23 cellular contexts compared by ENCODE assay signal in genomic region chr13:47983070-47983469, GRCh38. TPM values are rescaled to one million over a fixed set of nuclear protein-coding genes. Genes with fewer than 3 reads are reported as not detected.
DNase-seq lines count a peak whose midpoint lies in the region; ATAC-seq and TF ChIP-seq lines count a peak whose summit lies in the region.
"Had no signal": no experiment of that assay in that cellular context is flagged by ENCODE, and none has a peak within 500 bp of the region (broad histone marks: within the 10 kb centered on the region; RNA-seq: fewer than 3 reads in every experiment).

No MANE protein-coding gene starts in this region.

- peak overlapping the region; percentile 58 for H3K4me3 ChIP-seq in OCI-LY3 (ENCODE audit: low read length)
- H3K4me3 ChIP-seq: BLaER1 had no signal

- DNase-seq in activated B cell treated with CpG ODN at 0.5 μM for 24 hours (no peak), nucleus accumbens (lab: John Stamatoyannopoulos, UW) (no peak)
- no peak for DNase-seq in activated T-helper 2 cell treated with anti-CD3 and anti-CD28 coated beads, Interferon-gamma antibody, Interleukin-2, Interleukin-4, amounts not matched to agents 10 μg/mL and 5 μg/mL and 100 μg/mL, durations not matched to agents 14 hours and 24 hours and 36 hours (ENCODE audit: low spot score)
- DNase-seq: 8988T; ACHN; BE2C; C1 segment of cervical spinal cord; CD4-positive, alpha-beta memory T cell; CD4-positive, CD25-positive, alpha-beta regulatory T cell; CD8-positive, alpha-beta memory T cell; COR-L47; DMS 273 treated with DMSO at 0.1 percent for 48 hours; DMS153; DMS53; DMS79; DND-41; EL; GDM1 had no signal

- peaks cover 59% of the 10 kb centered on the region for H3K36me3 Mint-ChIP-seq in activated B cell treated with CpG ODN at 0.5 μM for 24 hours (ENCODE audit: low read depth)
- H3K36me3 Mint-ChIP-seq in stimulated activated memory B cell treated with anti-CD40 and anti-IgM and Interleukin-4, amounts not matched to agents 10 μg/mL and 1 μg/mL and 100 μg/mL, for 72 hours: peaks cover 70% of the 10 kb centered on the region
- H3K36me3 Mint-ChIP-seq in activated T-helper 2 cell treated with anti-CD3 and anti-CD28 coated beads, Interferon-gamma antibody, Interleukin-2, Interleukin-4, amounts not matched to agents 10 μg/mL and 5 μg/mL and 100 μg/mL, durations not matched to agents 14 hours and 24 hours and 36 hours (ENCODE audit: low read depth): peaks cover 66% of the 10 kb centered on the region

- no peaks in the 10 kb centered on the region for H3K79me2 ChIP-seq in OCI-LY3 (ENCODE audit: low read length)

- H3K36me3 ChIP-seq in OCI-LY3 (replicated peaks; ENCODE audit: low read depth, low read length): peaks cover 36% of the 10 kb centered on the region

- no peaks in the 10 kb centered on the region for H3K27me3 Mint-ChIP-seq in activated B cell treated with CpG ODN at 0.5 μM for 24 hours
- H3K27me3 Mint-ChIP-seq in stimulated activated memory B cell treated with anti-CD40 and anti-IgM and Interleukin-4, amounts not matched to agents 10 μg/mL and 1 μg/mL and 100 μg/mL, for 72 hours: no peaks in the 10 kb centered on the region
- no peaks in the 10 kb centered on the region for H3K27me3 Mint-ChIP-seq in activated T-helper 2 cell treated with anti-CD3 and anti-CD28 coated beads, Interferon-gamma antibody, Interleukin-2, Interleukin-4, amounts not matched to agents 10 μg/mL and 5 μg/mL and 100 μg/mL, durations not matched to agents 14 hours and 24 hours and 36 hours (ENCODE audit: low read depth)
- H3K27me3 Mint-ChIP-seq: CD4-positive, alpha-beta memory T cell; CD4-positive, CD25-positive, alpha-beta regulatory T cell; CD8-positive, alpha-beta memory T cell had no signal

- H3K27me3 ChIP-seq in OCI-LY3 (ENCODE audit: low read depth, low read length): no peaks in the 10 kb centered on the region
- H3K27me3 ChIP-seq: BE2C, BLaER1 had no signal

- H3K9me3 ChIP-seq in OCI-LY3 (ENCODE audit: insufficient read depth, low read length): no peaks in the 10 kb centered on the region

- no peak overlapping the region for H2AFZ ChIP-seq in OCI-LY3 (ENCODE audit: low read depth, low read length)

- intact Hi-C loops in activated B cell treated with CpG ODN at 0.5 μM for 24 hours (cut with micrococcal nuclease): no loop called here
- intact Hi-C loops in activated T-helper 2 cell treated with anti-CD3 and anti-CD28 coated beads, Interferon-gamma antibody, Interleukin-2, Interleukin-4, amounts not matched to agents 10 μg/mL and 5 μg/mL and 100 μg/mL, durations not matched to agents 14 hours and 24 hours and 36 hours (cut with micrococcal nuclease): no loop called here

- H3K27ac ChIP-seq in OCI-LY3 (ENCODE audit: low read length): peak overlapping the region; percentile 75
- H3K27ac ChIP-seq: BLaER1 had no signal

- POLR2A ChIA-PET in activated B cell treated with CpG ODN at 0.5 μM for 24 hours (lab: Charles Lee): no interaction called here

- ATAC-seq in activated B cell treated with CpG ODN at 0.5 μM for 24 hours (ENCODE audit: low read depth) (no peak), HG03159 (IDR thresholded peaks at IDR 0.05; ENCODE audit: unreplicated experiment) (no peak)
- no peak for ATAC-seq in stimulated activated memory B cell treated with anti-CD40 and anti-IgM and Interleukin-4, amounts not matched to agents 10 μg/mL and 1 μg/mL and 100 μg/mL, for 72 hours

- peak overlapping the region; percentile 76 for H3K4me2 ChIP-seq in OCI-LY3 (ENCODE audit: low read length)
- H3K4me2 ChIP-seq: BLaER1 had no signal

- TF ChIP-seq CTCF in OCI-LY3 (IDR thresholded peaks at IDR 0.05; ENCODE audit: low read depth, low read length) (no peak), activated B cell treated with CpG ODN at 0.5 μM for 24 hours (IDR thresholded peaks at IDR 0.05) (no peak)

- H4K20me1 ChIP-seq in OCI-LY3 (ENCODE audit: insufficient read depth, low read length): no peaks in the 10 kb centered on the region
- H4K20me1 ChIP-seq: BLaER1 had no signal

- peaks cover 25% of the 10 kb centered on the region for H3K4me1 ChIP-seq in OCI-LY3 (ENCODE audit: low read length)
- H3K4me1 ChIP-seq: BE2C, BLaER1 had no signal

- H3K9me3 Mint-ChIP-seq in activated B cell treated with CpG ODN at 0.5 μM for 24 hours: peaks cover 7% of the 10 kb centered on the region
- H3K9me3 Mint-ChIP-seq in stimulated activated memory B cell treated with anti-CD40 and anti-IgM and Interleukin-4, amounts not matched to agents 10 μg/mL and 1 μg/mL and 100 μg/mL, for 72 hours: peaks cover 3% of the 10 kb centered on the region
- H3K9me3 Mint-ChIP-seq in activated T-helper 2 cell treated with anti-CD3 and anti-CD28 coated beads, Interferon-gamma antibody, Interleukin-2, Interleukin-4, amounts not matched to agents 10 μg/mL and 5 μg/mL and 100 μg/mL, durations not matched to agents 14 hours and 24 hours and 36 hours: peaks cover 8% of the 10 kb centered on the region
- H3K9me3 Mint-ChIP-seq: CD8-positive, alpha-beta memory T cell had no signal

- 0 out of 2 replicates have a peak overlapping the region, but pooled peaks have one; percentile 9 for H3K9ac ChIP-seq in OCI-LY3 (ENCODE audit: low read length)
- H3K9ac ChIP-seq: BLaER1 had no signal

- H3K4me1 Mint-ChIP-seq in activated B cell treated with CpG ODN at 0.5 μM for 24 hours: no peaks in the 10 kb centered on the region
- peaks cover 4% of the 10 kb centered on the region for H3K4me1 Mint-ChIP-seq in stimulated activated memory B cell treated with anti-CD40 and anti-IgM and Interleukin-4, amounts not matched to agents 10 μg/mL and 1 μg/mL and 100 μg/mL, for 72 hours
- H3K4me1 Mint-ChIP-seq in activated T-helper 2 cell treated with anti-CD3 and anti-CD28 coated beads, Interferon-gamma antibody, Interleukin-2, Interleukin-4, amounts not matched to agents 10 μg/mL and 5 μg/mL and 100 μg/mL, durations not matched to agents 14 hours and 24 hours and 36 hours (ENCODE audit: low read depth): no peaks in the 10 kb centered on the region

- H3K27ac Mint-ChIP-seq in activated B cell treated with CpG ODN at 0.5 μM for 24 hours: peak overlapping the region; percentile 31
- H3K27ac Mint-ChIP-seq in stimulated activated memory B cell treated with anti-CD40 and anti-IgM and Interleukin-4, amounts not matched to agents 10 μg/mL and 1 μg/mL and 100 μg/mL, for 72 hours: peak overlapping the region; percentile 30
- no peak overlapping the region for H3K27ac Mint-ChIP-seq in activated T-helper 2 cell treated with anti-CD3 and anti-CD28 coated beads, Interferon-gamma antibody, Interleukin-2, Interleukin-4, amounts not matched to agents 10 μg/mL and 5 μg/mL and 100 μg/mL, durations not matched to agents 14 hours and 24 hours and 36 hours
- H3K27ac Mint-ChIP-seq: CD4-positive, CD25-positive, alpha-beta regulatory T cell; CD8-positive, alpha-beta memory T cell had no signal

- CTCF ChIA-PET in activated B cell treated with CpG ODN at 0.5 μM for 24 hours (lab: Charles Lee): interaction anchor here (0.7 kb wide), 1 partner anchor 1069 kb away, joined by 4 read pairs; no protein-coding TSS in a partner anchor

- no peak overlapping the region for H3K4me3 Mint-ChIP-seq in activated B cell treated with CpG ODN at 0.5 μM for 24 hours
- no peak overlapping the region for H3K4me3 Mint-ChIP-seq in stimulated activated memory B cell treated with anti-CD40 and anti-IgM and Interleukin-4, amounts not matched to agents 10 μg/mL and 1 μg/mL and 100 μg/mL, for 72 hours
- no peak overlapping the region for H3K4me3 Mint-ChIP-seq in activated T-helper 2 cell treated with anti-CD3 and anti-CD28 coated beads, Interferon-gamma antibody, Interleukin-2, Interleukin-4, amounts not matched to agents 10 μg/mL and 5 μg/mL and 100 μg/mL, durations not matched to agents 14 hours and 24 hours and 36 hours (ENCODE audit: low read depth)
- H3K4me3 Mint-ChIP-seq: CD14-positive monocyte; CD4-positive, alpha-beta memory T cell; CD4-positive, CD25-positive, alpha-beta regulatory T cell; CD8-positive, alpha-beta memory T cell had no signal

RNA-seq across cellular contexts. Expression of gene SUCLA2, which starts 18.0 kb away (rescaled TPM):
- total RNA-seq in activated B cell treated with CpG ODN at 0.5 μM for 24 hours: 32.1 and 35.8 TPM in 2 replicates
- total RNA-seq in activated T-helper 2 cell treated with anti-CD3 and anti-CD28 coated beads, Interferon-gamma antibody, Interleukin-2, Interleukin-4, amounts not matched to agents 10 μg/mL and 5 μg/mL and 100 μg/mL, durations not matched to agents 14 hours and 24 hours and 36 hours: 42.0 and 43.7 TPM in 2 replicates

RNA-seq across cellular contexts. Expression of gene NUDT15, which starts 54.5 kb away (rescaled TPM):
- 5.5 and 6.2 TPM in 2 replicates for total RNA-seq in activated B cell treated with CpG ODN at 0.5 μM for 24 hours
- total RNA-seq in activated T-helper 2 cell treated with anti-CD3 and anti-CD28 coated beads, Interferon-gamma antibody, Interleukin-2, Interleukin-4, amounts not matched to agents 10 μg/mL and 5 μg/mL and 100 μg/mL, durations not matched to agents 14 hours and 24 hours and 36 hours: 12.2 and 15.9 TPM in 2 replicates
